30 cellular contexts compared by ENCODE assay signal in the genomic region with DNA sequence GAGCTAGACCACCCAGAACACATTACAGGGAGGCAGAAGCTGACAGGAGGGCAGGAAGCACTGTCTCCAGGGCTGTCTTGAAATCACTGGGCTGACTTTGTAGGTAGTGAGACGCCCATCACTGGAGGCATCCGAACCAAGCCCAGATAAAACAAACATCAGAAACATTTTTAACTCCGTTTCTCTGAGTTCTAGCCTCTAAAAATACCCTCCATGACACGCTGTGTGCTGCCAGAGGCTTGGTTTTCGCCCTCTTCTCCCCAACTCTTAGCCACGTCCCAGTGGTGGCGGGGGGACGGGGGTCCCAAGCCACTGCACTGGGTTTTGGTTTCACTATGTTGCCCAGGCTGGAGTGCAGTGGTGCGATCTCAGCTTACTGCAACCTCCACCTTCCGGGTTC. TPM values are rescaled to one million over a fixed set of nuclear protein-coding genes. Genes with fewer than 3 reads are reported as not detected.
"Had no signal": no experiment of that assay in that cellular context is flagged by ENCODE, and none has a peak within 500 bp of the region (broad histone marks: within the 10 kb centered on the region; RNA-seq: fewer than 3 reads in every experiment).

No MANE protein-coding gene starts in this region.

- FAIRE-seq: kidney, urothelium cell line had no signal

- H3K36me3 Mint-ChIP-seq: naive thymus-derived CD4-positive, alpha-beta T cell had no signal

- H3K27me3 Mint-ChIP-seq: dendritic cell treated with granulocyte-macrophage colony-stimulating factor and Interleukin-4, amounts not matched to agents 40 ng/mL and 50 ng/mL, for 4 days; progenitor cell of endocrine pancreas had no signal

- H3K27ac ChIP-seq: colonic mucosa, epithelial cell of prostate, foreskin keratinocyte, hepatocyte, left lung, parathyroid adenoma, right lobe of liver, stomach, testis, upper lobe of left lung had no signal

- H3K4me1 ChIP-seq: colonic mucosa, foreskin keratinocyte, parathyroid adenoma, right lobe of liver had no signal

- H2AFZ ChIP-seq: hepatocyte, parathyroid adenoma had no signal

- H3K27ac Mint-ChIP-seq: mesothelial cell of epicardium had no signal

- H3K9ac ChIP-seq: parathyroid adenoma had no signal

- H3K36me3 ChIP-seq: colonic mucosa, right lobe of liver had no signal

- DNase-seq: colonic mucosa; effector CD8-positive, alpha-beta T cell; endodermal cell; foreskin keratinocyte; heart left ventricle; kidney; left lung; mesenchymal stem cell; naive thymus-derived CD4-positive, alpha-beta T cell; right lobe of liver; stimulated activated CD4-positive, alpha-beta T cell treated with anti-CD3 and anti-CD28 coated beads, Interleukin-12 subunit alpha, Interleukin-12 subunit beta, amount 100 ng/mL, for 4 hours; stimulated activated CD4-positive, alpha-beta T cell treated with anti-CD3 and anti-CD28 coated beads, Interleukin-1b, Interleukin-23, amount 100 ng/mL, for 48 hours; stimulated activated CD4-positive, alpha-beta T cell treated with anti-CD3 and anti-CD28 coated beads, Interleukin-4, amount 100 ng/mL, for 1 hour; stimulated activated CD8-positive, alpha-beta memory T cell treated with anti-CD3 and anti-CD28 coated beads, Interleukin-4, amount 100 ng/mL, for 48 hours; stimulated activated naive CD4-positive, alpha-beta T cell treated with Interleukin-2 at 50 U/mL for 16 hours; stomach; testis; tibial artery; upper lobe of left lung had no signal

- H3K9me3 ChIP-seq: colonic mucosa, gastroesophageal sphincter, heart left ventricle, left lung, right lobe of liver, stomach, testis, tibial artery, upper lobe of left lung had no signal

- H3K4me3 ChIP-seq: colonic mucosa, gastroesophageal sphincter, heart left ventricle, hepatocyte, left lung, right lobe of liver, smooth muscle cell, stomach, testis, tibial artery, upper lobe of left lung had no signal

- ATAC-seq: esophagus mucosa; foreskin keratinocyte; gastroesophageal sphincter; heart left ventricle; left lung; naive thymus-derived CD4-positive, alpha-beta T cell; right lobe of liver had no signal

- H3K4me3 Mint-ChIP-seq: dendritic cell treated with granulocyte-macrophage colony-stimulating factor and Interleukin-4, amounts not matched to agents 40 ng/mL and 50 ng/mL, for 4 days; endodermal cell; mesothelial cell of epicardium had no signal

- H3K9me3 Mint-ChIP-seq: dendritic cell treated with granulocyte-macrophage colony-stimulating factor and Interleukin-4, amounts not matched to agents 40 ng/mL and 50 ng/mL, for 4 days; endodermal cell; mesothelial cell of epicardium; naive thymus-derived CD4-positive, alpha-beta T cell had no signal

- H3K27me3 ChIP-seq: colonic mucosa, foreskin keratinocyte, gastroesophageal sphincter, heart left ventricle, hepatocyte, left lung, right lobe of liver, stomach, testis, tibial artery, upper lobe of left lung had no signal

- H3K4me2 ChIP-seq: hepatocyte, smooth muscle cell had no signal

RNA-seq across cellular contexts. Expression of a gene that starts 1.2 kb away (rescaled TPM):
- polyA plus RNA-seq: foreskin keratinocyte; naive thymus-derived CD4-positive, alpha-beta T cell; neural cell; smooth muscle cell had no signal
